26 cellular contexts compared by ENCODE assay signal in genomic region chr9:121593066-121593465, GRCh38. TPM values are rescaled to one million over a fixed set of nuclear protein-coding genes. Genes with fewer than 3 reads are reported as not detected.
"Had no signal": no experiment of that assay in that cellular context is flagged by ENCODE, and none has a peak within 500 bp of the region (broad histone marks: within the 10 kb centered on the region; RNA-seq: fewer than 3 reads in every experiment).

No MANE protein-coding gene starts in this region.

- H3K27ac ChIP-seq: dorsolateral prefrontal cortex, gastroesophageal sphincter, heart left ventricle, hepatocyte, left lung, ovary, right lobe of liver, suprapubic skin, transverse colon, vagina had no signal

- H3K4me2 ChIP-seq: hepatocyte, smooth muscle cell had no signal

- H3K9me3 ChIP-seq: left lung, ovary, right lobe of liver, suprapubic skin, transverse colon, vagina had no signal

- H3K4me1 Mint-ChIP-seq: stimulated activated naive CD8-positive, alpha-beta T cell treated with anti-CD3 and anti-CD28 coated beads, Interleukin-15, amount 100 ng/mL, for 72 hours had no signal

- H3K4me1 ChIP-seq: left lung, right lobe of liver, suprapubic skin, transverse colon had no signal

- DNase-seq: cortex of kidney; dorsolateral prefrontal cortex; effector CD4-positive, alpha-beta T cell; foreskin fibroblast; heart left ventricle; left cardiac atrium; left lung; mesendoderm; midbrain; naive thymus-derived CD8-positive, alpha-beta T cell; nephron progenitor cell; nucleus accumbens; right lobe of liver; stimulated activated CD4-positive, alpha-beta T cell treated with anti-CD3 and anti-CD28 coated beads, Interleukin-12 subunit alpha, Interleukin-12 subunit beta, amount 100 ng/mL, for 4 hours; stimulated activated CD4-positive, alpha-beta T cell treated with anti-CD3 and anti-CD28 coated beads, Interleukin-1b, Interleukin-23, amount 100 ng/mL, for 48 hours; stimulated activated CD4-positive, alpha-beta T cell treated with anti-CD3 and anti-CD28 coated beads, Interleukin-4, amount 100 ng/mL, for 1 hour; stimulated activated CD8-positive, alpha-beta memory T cell treated with anti-CD3 and anti-CD28 coated beads, Interleukin-4, amount 100 ng/mL, for 48 hours; stimulated activated naive CD4-positive, alpha-beta T cell; stimulated activated naive CD8-positive, alpha-beta T cell treated with anti-CD3 and anti-CD28 coated beads, Interleukin-15, amount 100 ng/mL, for 72 hours; transverse colon had no signal

- H2AFZ ChIP-seq: hepatocyte had no signal

- H3K27me3 ChIP-seq: dorsolateral prefrontal cortex, gastroesophageal sphincter, ovary, right lobe of liver, suprapubic skin, vagina had no signal

- H3K27ac Mint-ChIP-seq: naive thymus-derived CD8-positive, alpha-beta T cell; nephron progenitor cell; stimulated activated naive CD8-positive, alpha-beta T cell treated with anti-CD3 and anti-CD28 coated beads, Interleukin-15, amount 100 ng/mL, for 72 hours had no signal

- H3K4me3 ChIP-seq: dorsolateral prefrontal cortex, gastroesophageal sphincter, heart left ventricle, hepatocyte, left lung, ovary, right lobe of liver, smooth muscle cell, suprapubic skin, transverse colon, vagina had no signal

- H3K4me3 Mint-ChIP-seq: naive thymus-derived CD8-positive, alpha-beta T cell; nephron progenitor cell; stimulated activated naive CD8-positive, alpha-beta T cell treated with anti-CD3 and anti-CD28 coated beads, Interleukin-15, amount 100 ng/mL, for 72 hours had no signal

- H3K36me3 ChIP-seq: left lung, ovary, right lobe of liver, suprapubic skin, transverse colon, vagina had no signal

RNA-seq across cellular contexts. Expression of gene DAB2IP, which starts 58.4 kb away (rescaled TPM):
- total RNA-seq: naive thymus-derived CD8-positive, alpha-beta T cell had no signal
- polyA plus RNA-seq: naive thymus-derived CD8-positive, alpha-beta T cell had no signal
